In genomic region chr21:37508341-37508740, GRCh38 we compare ENCODE assay signal across 25 cellular contexts.
"Had no signal": no experiment of that assay in that cellular context is flagged by ENCODE, and none has a peak within 500 bp of the region (broad histone marks: within the 10 kb centered on the region; RNA-seq: fewer than 3 reads in every experiment).

No MANE protein-coding gene starts in this region.

- H3K4me2 ChIP-seq: hepatocyte had no signal

- H2AFZ ChIP-seq: hepatocyte had no signal

- H3K9me3 ChIP-seq: mucosa of descending colon, ovary, spleen, suprapubic skin, thoracic aorta, uterus had no signal

- H3K27ac Mint-ChIP-seq: memory B cell; natural killer cell treated with Interleukin-12 subunit alpha and Interleukin-12 subunit beta and Interleukin-15 and Interleukin-18, amount 100 ng/mL, for 72 hours; progenitor cell of endocrine pancreas; stimulated activated effector memory CD8-positive, alpha-beta T cell treated with anti-CD3 and anti-CD28 coated beads, Interleukin-12 subunit alpha, Interleukin-12 subunit beta, amount 100 ng/mL, for 72 hours; stimulated activated naive CD8-positive, alpha-beta T cell treated with anti-CD3 and anti-CD28 coated beads, Interleukin-15, Interleukin-2, amounts not matched to agents 100 ng/mL and 50 ng/mL, for 24 hours; type B pancreatic cell had no signal

- H3K27ac ChIP-seq: hepatocyte, left ventricle myocardium inferior, ovary, skin epidermis, suprapubic skin, thoracic aorta, tibial artery, uterus had no signal

- DNase-seq: islet precursor cell; left ventricle myocardium inferior; midbrain; mucosa of descending colon; naive thymus-derived CD4-positive, alpha-beta T cell; ovary; retina; right cardiac atrium; spleen; stimulated activated CD4-positive, alpha-beta T cell treated with anti-CD3 and anti-CD28 coated beads, Interleukin-4, amount 100 ng/mL, for 24 hours; stimulated activated naive CD4-positive, alpha-beta T cell; tibial artery; uterus had no signal

- H3K4me1 ChIP-seq: left ventricle myocardium inferior, suprapubic skin, tibial artery, uterus had no signal

- ATAC-seq: mucosa of descending colon; naive thymus-derived CD4-positive, alpha-beta T cell; natural killer cell treated with Interleukin-12 subunit alpha and Interleukin-12 subunit beta and Interleukin-15 and Interleukin-18, amount 100 ng/mL, for 72 hours; right cardiac atrium; sciatic nerve; stimulated activated effector memory CD8-positive, alpha-beta T cell treated with anti-CD3 and anti-CD28 coated beads, Interleukin-12 subunit alpha, Interleukin-12 subunit beta, amount 100 ng/mL, for 72 hours had no signal

- H3K27me3 ChIP-seq: hepatocyte, ovary, spleen, suprapubic skin, tibial artery, uterus had no signal

- H3K4me3 ChIP-seq: hepatocyte, left ventricle myocardium inferior, lung, mucosa of descending colon, ovary, skin epidermis, spleen, suprapubic skin, thoracic aorta, tibial artery, uterus had no signal

- H3K36me3 Mint-ChIP-seq: stimulated activated effector memory CD8-positive, alpha-beta T cell treated with anti-CD3 and anti-CD28 coated beads, Interleukin-12 subunit alpha, Interleukin-12 subunit beta, amount 100 ng/mL, for 72 hours had no signal

- H3K4me3 Mint-ChIP-seq: memory B cell; naive thymus-derived CD4-positive, alpha-beta T cell; natural killer cell treated with Interleukin-12 subunit alpha and Interleukin-12 subunit beta and Interleukin-15 and Interleukin-18, amount 100 ng/mL, for 72 hours; stimulated activated effector memory CD8-positive, alpha-beta T cell treated with anti-CD3 and anti-CD28 coated beads, Interleukin-12 subunit alpha, Interleukin-12 subunit beta, amount 100 ng/mL, for 72 hours; stimulated activated naive CD8-positive, alpha-beta T cell treated with anti-CD3 and anti-CD28 coated beads, Interleukin-15, Interleukin-2, amounts not matched to agents 100 ng/mL and 50 ng/mL, for 24 hours; type B pancreatic cell had no signal

- H3K27me3 Mint-ChIP-seq: memory B cell; naive thymus-derived CD4-positive, alpha-beta T cell; natural killer cell treated with Interleukin-12 subunit alpha and Interleukin-12 subunit beta and Interleukin-15 and Interleukin-18, amount 100 ng/mL, for 72 hours; progenitor cell of endocrine pancreas; stimulated activated naive CD8-positive, alpha-beta T cell treated with anti-CD3 and anti-CD28 coated beads, Interleukin-15, Interleukin-2, amounts not matched to agents 100 ng/mL and 50 ng/mL, for 24 hours; type B pancreatic cell had no signal

- H3K36me3 ChIP-seq: ovary, uterus had no signal

- H3K9me3 Mint-ChIP-seq: memory B cell; natural killer cell treated with Interleukin-12 subunit alpha and Interleukin-12 subunit beta and Interleukin-15 and Interleukin-18, amount 100 ng/mL, for 72 hours; stimulated activated effector memory CD8-positive, alpha-beta T cell treated with anti-CD3 and anti-CD28 coated beads, Interleukin-12 subunit alpha, Interleukin-12 subunit beta, amount 100 ng/mL, for 72 hours; stimulated activated naive CD8-positive, alpha-beta T cell treated with anti-CD3 and anti-CD28 coated beads, Interleukin-15, Interleukin-2, amounts not matched to agents 100 ng/mL and 50 ng/mL, for 24 hours; type B pancreatic cell had no signal
